20 cellular contexts compared by ENCODE assay signal in the genomic region with DNA sequence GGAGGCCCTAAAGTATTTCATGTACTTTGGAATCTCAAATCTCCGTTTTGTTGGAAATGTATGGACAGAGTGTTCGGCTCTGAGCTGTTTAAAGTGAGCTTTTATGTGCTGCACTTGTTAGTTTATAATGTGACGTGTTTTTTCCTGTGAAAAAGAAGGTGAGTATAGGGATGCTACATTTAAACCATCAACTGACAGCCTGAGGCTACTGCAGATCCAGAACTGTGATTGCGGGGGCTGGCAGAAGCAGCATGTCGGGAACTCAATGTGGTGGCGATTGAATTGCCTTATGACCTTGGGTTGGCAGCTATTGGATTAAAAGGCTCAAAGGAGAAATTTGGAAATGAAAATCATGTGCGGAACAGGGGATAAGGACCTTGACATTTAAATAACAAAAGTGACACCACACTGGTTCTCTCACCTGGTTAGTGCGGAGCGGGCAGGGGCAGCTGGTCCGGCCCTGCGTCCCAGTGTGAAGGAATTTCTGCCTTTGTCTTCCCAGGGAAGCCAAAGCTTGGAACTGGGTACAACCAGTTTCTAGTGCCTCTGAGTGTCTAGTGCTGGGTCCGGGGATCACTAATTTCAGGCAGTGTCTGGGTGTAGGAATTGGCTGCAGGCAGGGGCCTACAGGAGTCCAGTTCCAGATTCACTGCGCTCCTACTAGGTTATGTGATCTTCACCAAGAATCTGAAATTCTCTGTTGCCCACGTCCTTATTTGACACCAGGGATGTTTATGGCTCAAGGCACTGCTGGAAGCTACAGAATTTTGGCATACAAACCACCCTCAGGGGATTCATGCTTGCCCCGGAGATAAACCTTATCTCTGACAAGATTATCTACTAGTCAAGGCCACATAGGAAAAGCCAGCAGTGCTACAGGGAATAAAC.
A peak's percentile ranks its signal among the peaks of the same experiment; 100 is the strongest.
DNase-seq lines count a peak whose midpoint lies in the region; ATAC-seq and TF ChIP-seq lines count a peak whose summit lies in the region.
"Had no signal": no experiment of that assay in that cellular context is flagged by ENCODE, and none has a peak within 500 bp of the region (broad histone marks: within the 10 kb centered on the region; RNA-seq: fewer than 3 reads in every experiment).

No MANE protein-coding gene starts in this region.

- peak overlapping the region; percentile 23; the same call in 1 of the 2 replicates for H3K9ac ChIP-seq in HUES64 (ENCODE audit: low read depth, low read length)

- H3K4me3 ChIP-seq in HUES64 (ENCODE audit: low read length) (no peak overlapping the region), lower lobe of right lung (no peak overlapping the region), transverse colon (no peak overlapping the region), heart left ventricle (no peak overlapping the region)
- H3K4me3 ChIP-seq: heart right ventricle, lung, right atrium auricular region, thoracic aorta had no signal

- intact Hi-C loops in lower lobe of right lung (cut with DNase I) (no loop called here), transverse colon (cut with DNase I; ENCODE audit: low total_unique reads) (no loop called here), heart left ventricle (cut with DNase I) (no loop called here)

- DNase-seq in cerebellum (ENCODE audit: low spot score) (peak; percentile 12), lower lobe of right lung (no peak), transverse colon (no peak), heart left ventricle (no peak)
- no peak for DNase-seq in stimulated activated CD8-positive, alpha-beta memory T cell treated with anti-CD3 and anti-CD28 coated beads, Interleukin-4, amount 100 ng/mL, for 48 hours
- DNase-seq: activated CD4-positive, alpha-beta T cell treated with anti-CD3 and anti-CD28 coated beads, Interleukin-2, amount 10 ng/mL, durations not matched to agents 24 days and 14 days; activated CD8-positive, alpha-beta memory T cell treated with anti-CD3 and anti-CD28 coated beads, Interleukin-2, amount 50 U/mL, for 4 hours; AML-193; cortex of kidney; DMS79; GOT3; NCI-H446 treated with DMSO at 0.1 percent for 48 hours; occipital lobe; T-helper 1 cell had no signal

- in situ Hi-C loops in transverse colon (cut with MboI; ENCODE audit: low pct_ligation_motif_present in 1 of 4, low pct_unique_long_range_greater_than_20kb in 1 of 4, low sequenced_read_pairs in 3 of 4), result no loop called here

- peaks cover 50% of the 10 kb centered on the region for H3K27me3 ChIP-seq in HUES64 (ENCODE audit: insufficient read depth, low read length)
- H3K27me3 ChIP-seq in lower lobe of right lung (ENCODE audit: low read depth), result peaks cover 9% of the 10 kb centered on the region
- peaks cover 7% of the 10 kb centered on the region for H3K27me3 ChIP-seq in transverse colon
- H3K27me3 ChIP-seq in heart left ventricle, result peaks cover 0 to 21% (median 4%) of the 10 kb centered on the region in 9 donors
- H3K27me3 ChIP-seq: right atrium auricular region had no signal

- no peak overlapping the region; the same call in 1 of the 2 replicates for H3K27ac ChIP-seq in HUES64 (ENCODE audit: low read depth, low read length)
- peak overlapping the region; percentile 46 for H3K27ac ChIP-seq in lower lobe of right lung
- peak overlapping the region; percentile 49 to 66 (median 55) for H3K27ac ChIP-seq in transverse colon
- H3K27ac ChIP-seq in heart left ventricle, result peak overlapping the region in 2 of 12 donors; percentile 10 to 22
- H3K27ac ChIP-seq: right atrium auricular region, thoracic aorta had no signal

- no peaks in the 10 kb centered on the region for H3K9me3 ChIP-seq in HUES64 (ENCODE audit: insufficient read depth, low read depth, low read length)
- H3K9me3 ChIP-seq in lower lobe of right lung, result no peaks in the 10 kb centered on the region
- H3K9me3 ChIP-seq in transverse colon, result no peaks in the 10 kb centered on the region
- H3K9me3 ChIP-seq in heart left ventricle, result no peaks in the 10 kb centered on the region
- H3K9me3 ChIP-seq: heart right ventricle, right atrium auricular region, thoracic aorta had no signal

- H3K4me1 ChIP-seq in HUES64 (ENCODE audit: insufficient read depth, low read length), result peaks cover 47% of the 10 kb centered on the region
- peaks cover 19% of the 10 kb centered on the region for H3K4me1 ChIP-seq in lower lobe of right lung
- H3K4me1 ChIP-seq in transverse colon, result peaks cover 0 to 6% (median 6%) of the 10 kb centered on the region in 4 donors
- peaks cover 0 to 49% (median 5%) of the 10 kb centered on the region in 12 donors for H3K4me1 ChIP-seq in heart left ventricle

- 38% methylated on average over 15 of the region's 15 CpGs for WGBS in HUES64
- 76 to 95% methylated on average over 7 to 15 of the region's 15 CpGs for WGBS in transverse colon (ENCODE audit: low coverage in 1 of 2), 2 donors
- 79 to 87% (median 84%) methylated on average over 13 to 15 of the region's 15 CpGs for WGBS in heart left ventricle, 4 donors

- TF ChIP-seq EP300 in transverse colon (IDR thresholded peaks at IDR 0.05; ENCODE audit: low read depth), result no peak

- TF ChIP-seq CTCF in lower lobe of right lung (IDR thresholded peaks at IDR 0.05) (no peak), transverse colon (IDR thresholded peaks at IDR 0.05) (no peak), heart left ventricle (IDR thresholded peaks at IDR 0.05) (no peak)

- ATAC-seq in lower lobe of right lung (no peak), HG03571 (IDR thresholded peaks at IDR 0.05; ENCODE audit: unreplicated experiment) (no peak), heart left ventricle (no peak)

- TF ChIP-seq POLR2A in transverse colon (IDR thresholded peaks at IDR 0.05) (no peak), heart left ventricle (IDR thresholded peaks at IDR 0.05) (no peak)

- H3K36me3 ChIP-seq in HUES64 (ENCODE audit: insufficient read depth, low read length) (no peaks in the 10 kb centered on the region), lower lobe of right lung (no peaks in the 10 kb centered on the region), transverse colon (no peaks in the 10 kb centered on the region), heart left ventricle (no peaks in the 10 kb centered on the region)
- H3K36me3 ChIP-seq: heart right ventricle, right atrium auricular region, thoracic aorta had no signal
